ENCODE assay signal across 8 cellular contexts in the genomic region with DNA sequence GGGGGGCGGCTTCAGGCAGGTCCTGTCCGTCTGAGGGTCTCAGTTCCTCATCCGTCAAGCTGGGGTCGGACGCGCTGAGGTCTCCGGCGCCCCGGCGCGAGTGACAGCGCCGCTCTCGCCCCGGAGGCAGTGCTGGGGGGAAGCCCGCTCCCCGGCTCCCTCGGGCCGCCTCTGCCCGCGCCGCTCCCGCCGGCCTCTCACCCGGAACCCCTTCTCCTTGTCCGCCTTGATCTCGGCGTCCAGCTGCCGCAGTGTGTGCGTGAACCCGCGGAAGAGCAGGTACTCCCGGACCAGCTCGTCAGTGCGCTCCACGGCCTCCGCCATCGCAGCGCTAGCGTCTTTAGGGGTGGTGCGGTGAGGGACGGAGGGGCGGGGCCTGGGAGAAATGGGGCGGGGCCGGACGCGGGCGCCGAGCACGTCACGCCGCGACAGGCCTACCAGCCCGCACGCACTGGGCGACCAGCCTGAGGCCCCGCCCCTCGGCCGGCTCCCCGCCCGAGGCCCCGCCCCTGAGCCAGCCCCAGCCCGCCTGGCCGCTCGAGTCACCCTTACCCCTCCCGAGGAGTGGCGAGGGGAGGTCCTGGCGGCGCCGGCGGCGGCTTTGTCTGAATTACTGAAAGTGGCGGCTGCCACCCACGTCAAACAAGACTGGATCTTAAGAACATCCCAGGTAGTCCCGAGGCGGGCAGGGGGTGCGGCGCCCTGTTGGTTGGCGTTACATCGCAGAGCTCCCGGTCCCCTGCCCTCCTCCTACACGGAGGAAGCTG. TPM values are rescaled to one million over a fixed set of nuclear protein-coding genes. Genes with fewer than 3 reads are reported as not detected.
DNase-seq lines count a peak whose midpoint lies in the region; ATAC-seq, FAIRE-seq and TF ChIP-seq lines count a peak whose summit lies in the region.

A gene (minus strand): TSS at position 348 of the 767 bp plus-strand sequence. CDS start 24 bp downstream, at position 324.

- H3K79me1 ChIP-seq in IMR-90 (ENCODE audit: low read depth in 1 of 2, low read length in 2 of 2), result peaks cover 4 to 29% of the 10 kb centered on the region in 2 experiments; a peak in 3 of 4 replicates

- peak within 1 kb of the TSS; percentile 28 to 75; a peak in 2 of 4 replicates for H4K8ac ChIP-seq in IMR-90 (ENCODE audit: low read depth in 2 of 2, low read length in 2 of 2)

- H4K5ac ChIP-seq in IMR-90 (ENCODE audit: low read depth, low read length), result peak within 1 kb of the TSS; percentile 55

- H3K4me1 ChIP-seq in IMR-90 (ENCODE audit: control insufficient read depth, insufficient read depth, low read length) (0 out of 2 replicates have a peak, but pooled peaks cover 3% of the 10 kb centered on the region), OCI-LY3 (ENCODE audit: low read length) (peaks cover 48% of the 10 kb centered on the region), endothelial cell of umbilical vein (ENCODE audit: control insufficient read depth, extremely low read depth, insufficient read depth, low read length) (peaks cover 8% of the 10 kb centered on the region), mononuclear cell (ENCODE audit: insufficient read depth, low read length) (peaks cover 48% of the 10 kb centered on the region)

- dilution Hi-C loops in IMR-90 (cut with HindIII; ENCODE audit: low sequenced_read_pairs, unreplicated experiment) (no loop called here), endothelial cell of umbilical vein (cut with MboI; ENCODE audit: extremely low pct_ligation_motif_present, low sequenced_read_pairs) (no loop called here)

- H3K23ac ChIP-seq in IMR-90 (ENCODE audit: low read depth, low read length), result peak within 1 kb of the TSS; percentile 94

- TF ChIP-seq POLR2A in IMR-90 (IDR thresholded peaks at IDR 0.05; ENCODE audit: low read depth, low read length) (peak; percentile 92), endothelial cell of umbilical vein (IDR thresholded peaks at IDR 0.05; ENCODE audit: low read depth, low read length) (peak; percentile 77)

- H3K9ac ChIP-seq in IMR-90 (ENCODE audit: low read depth, low read length) (peak within 1 kb of the TSS; percentile 92), OCI-LY3 (ENCODE audit: low read length) (peak within 1 kb of the TSS; percentile 66), endothelial cell of umbilical vein (replicated peaks; ENCODE audit: extremely low read depth, insufficient read depth, low read length) (peak within 1 kb of the TSS; percentile 93)

- FAIRE-seq in endothelial cell of umbilical vein (lab: Jason Lieb, UNC), result peak; percentile 80

- in situ Hi-C loops in IMR-90 (cut with MboI; ENCODE audit: low sequenced_read_pairs), result no loop called here

- H3K27ac ChIP-seq in IMR-90 (ENCODE audit: insufficient read depth, low read length) (peak within 1 kb of the TSS; percentile 89), OCI-LY3 (ENCODE audit: low read length) (no peak within 1 kb of the TSS), endothelial cell of umbilical vein (ENCODE audit: insufficient read depth, low read depth, low read length) (peak within 1 kb of the TSS; percentile 93)

- POLR2A ChIA-PET in IMR-90 (lab: Charles Lee; ENCODE audit: unreplicated experiment) (interaction anchor here (0.6 kb wide), 1 partner anchor 13 kb away, joined by 3 read pairs; no protein-coding TSS in a partner anchor), endothelial cell of umbilical vein (lab: Charles Lee) (no interaction called here)

- H3K18ac ChIP-seq in IMR-90 (ENCODE audit: low read depth, low read length), result peak within 1 kb of the TSS; percentile 1

- H4K91ac ChIP-seq in IMR-90 (ENCODE audit: insufficient read depth, low read depth, low read length), result peak within 1 kb of the TSS; percentile 73; the same call in 1 of the 2 replicates

- H2BK20ac ChIP-seq in IMR-90 (ENCODE audit: low read depth, low read length), result no peak within 1 kb of the TSS

- H3K27me3 ChIP-seq in IMR-90 (ENCODE audit: control insufficient read depth, insufficient read depth, low read length) (no peaks in the 10 kb centered on the region), OCI-LY3 (ENCODE audit: low read depth, low read length) (peaks cover 37% of the 10 kb centered on the region), endothelial cell of umbilical vein (ENCODE audit: control insufficient read depth in 2 of 2, insufficient read depth in 2 of 2, low read length in 2 of 2) (no peaks in the 10 kb centered on the region), mononuclear cell (ENCODE audit: insufficient read depth, low read length) (no peaks in the 10 kb centered on the region)

- peak within 1 kb of the TSS; percentile 65 for H2BK120ac ChIP-seq in IMR-90 (ENCODE audit: low read depth, low read length)

- H3K4ac ChIP-seq in IMR-90 (ENCODE audit: low read depth, low read length), result peak within 1 kb of the TSS; percentile 42

- H2AK5ac ChIP-seq in IMR-90 (ENCODE audit: low read depth, low read length), result no peak within 1 kb of the TSS; the same call in 1 of the 2 replicates

- H2AFZ ChIP-seq in IMR-90 (replicated peaks; ENCODE audit: low read length, poor library complexity), result peak within 1 kb of the TSS; percentile 100
- H2AFZ ChIP-seq in OCI-LY3 (ENCODE audit: low read depth, low read length), result peak within 1 kb of the TSS; percentile 90
- peak within 1 kb of the TSS; percentile 100 for H2AFZ ChIP-seq in endothelial cell of umbilical vein (ENCODE audit: low read depth, low read length)

- H3K4me3 ChIP-seq in IMR-90 (ENCODE audit: insufficient read depth, low read depth, low read length), result peak within 1 kb of the TSS; percentile 98
- H3K4me3 ChIP-seq in OCI-LY3 (ENCODE audit: low read length), result peak within 1 kb of the TSS; percentile 89
- H3K4me3 ChIP-seq in endothelial cell of umbilical vein (replicated peaks in 1 of 3; ENCODE audit: insufficient read depth in 1 of 3, low read depth in 1 of 3, low read length in 3 of 3), result peak within 1 kb of the TSS; percentile 86 to 94 (median 91)
- H3K4me3 ChIP-seq in mononuclear cell (ENCODE audit: low read length), result peak within 1 kb of the TSS; percentile 86

- H3K4me2 ChIP-seq in IMR-90 (ENCODE audit: low read depth, low read length) (peak within 1 kb of the TSS; percentile 90), OCI-LY3 (ENCODE audit: low read length) (peak within 1 kb of the TSS; percentile 96), endothelial cell of umbilical vein (ENCODE audit: insufficient read depth, low read length) (peak within 1 kb of the TSS; percentile 100)

- ATAC-seq in GM21529 (IDR thresholded peaks at IDR 0.05; ENCODE audit: unreplicated experiment), result peak; percentile 77
- ATAC-seq in IMR-90 (ENCODE audit: low read depth), result peak; percentile 98

- BruUV-seq in IMR-90 (replicated peaks; lab: Mats Ljungman, UMichigan) (no TSS peak), endothelial cell of umbilical vein (replicated peaks; lab: Mats Ljungman, UMichigan) (no TSS peak)

- H4K20me1 ChIP-seq in IMR-90 (ENCODE audit: insufficient read depth, low read length) (no peaks in the 10 kb centered on the region), OCI-LY3 (ENCODE audit: insufficient read depth, low read length) (no peaks in the 10 kb centered on the region), endothelial cell of umbilical vein (replicated peaks; ENCODE audit: control insufficient read depth, extremely low read depth, insufficient read depth, low read length) (no peaks in the 10 kb centered on the region)

- intact Hi-C loops in IMR-90 (cut with micrococcal nuclease), result loop anchor here (1.0 to 5.0 kb wide), 3 partner anchors 41 to 301 kb away; a partner anchor contains a TSS
- intact Hi-C loops in endothelial cell of umbilical vein (cut with micrococcal nuclease), result loop anchor here (1.0 to 5.0 kb wide), 5 partner anchors 41 to 346 kb away; a partner anchor contains a TSS

- TF ChIP-seq CTCF in IMR-90 (conservative IDR thresholded peaks at IDR 0.05; ENCODE audit: low read depth, low read length) (no peak), OCI-LY3 (IDR thresholded peaks at IDR 0.05; ENCODE audit: low read depth, low read length) (peak; percentile 23), endothelial cell of umbilical vein (IDR thresholded peaks at IDR 0.05; ENCODE audit: extremely low read depth in 1 of 2, insufficient read depth in 1 of 2, low read depth in 1 of 2, low read length in 2 of 2) (no peak)

- H2BK5ac ChIP-seq in IMR-90 (ENCODE audit: low read depth, low read length, poor library complexity, severe bottlenecking), result peak within 1 kb of the TSS; percentile 76

- CTCF ChIA-PET in IMR-90 (lab: Yijun Ruan, JAX), result no interaction called here
- CTCF ChIA-PET in endothelial cell of umbilical vein (lab: Charles Lee), result interaction anchor here (1.0 to 2.8 kb wide), 5 partner anchors 10 to 63 kb away, joined by 3 to 8 read pairs (median 4); a partner anchor contains a TSS

- peak within 1 kb of the TSS; percentile 77 for H2AK9ac ChIP-seq in IMR-90 (replicated peaks; ENCODE audit: low read depth, low read length, poor library complexity)

- H3K56ac ChIP-seq in IMR-90 (ENCODE audit: extremely low read depth, insufficient read depth, low read length), result peak within 1 kb of the TSS; percentile 55; the same call in 1 of the 2 replicates

- H3K36me3 ChIP-seq in IMR-90 (ENCODE audit: control insufficient read depth, insufficient read depth, low read length) (no peaks in the 10 kb centered on the region), OCI-LY3 (replicated peaks; ENCODE audit: low read depth, low read length) (peaks cover 5% of the 10 kb centered on the region), endothelial cell of umbilical vein (ENCODE audit: control insufficient read depth in 2 of 2, extremely low read depth in 1 of 2, insufficient read depth in 2 of 2, low read length in 2 of 2) (no peaks in the 10 kb centered on the region)

- peak within 1 kb of the TSS; percentile 88 for H3K14ac ChIP-seq in IMR-90 (replicated peaks; ENCODE audit: low read depth, low read length)

- 0 out of 2 replicates have a peak, but pooled peaks have one; percentile 1 for TF ChIP-seq RAD21 in IMR-90 (IDR thresholded peaks at IDR 0.05; ENCODE audit: low read length)

- H3K9me1 ChIP-seq in IMR-90 (ENCODE audit: insufficient read depth, low read length), result peaks cover 3% of the 10 kb centered on the region; the same call in 1 of the 2 replicates
- H3K9me1 ChIP-seq in endothelial cell of umbilical vein (replicated peaks; ENCODE audit: control insufficient read depth, extremely low read depth, insufficient read depth, low read length), result no peaks in the 10 kb centered on the region

- DNase-seq in DMS114 treated with DMSO at 0.1 percent for 48 hours (lab: John Stamatoyannopoulos, UW; ENCODE audit: unreplicated experiment) (peak; percentile 78), IMR-90 (peak; percentile 85), endothelial cell of umbilical vein (ENCODE audit: low read depth, low spot score) (peak; percentile 97)
- DNase-seq in activated CD8-positive, alpha-beta memory T cell treated with anti-CD3 and anti-CD28 coated beads, Interleukin-2, amount 50 U/mL, for 48 hours, result peak; percentile 98
- peak; percentile 88 to 95 for DNase-seq in stimulated activated CD8-positive, alpha-beta memory T cell treated with anti-CD3 and anti-CD28 coated beads, Interleukin-4, amount 100 ng/mL, for 1 hour (ENCODE audit: low read depth in 2 of 2, low spot score in 1 of 2)

- H2BK15ac ChIP-seq in IMR-90 (ENCODE audit: low read depth, low read length), result peak within 1 kb of the TSS; percentile 0; the same call in 1 of the 3 replicates

- 0% methylated on average over 33 of the region's 82 CpGs; no CpG with 5 or more reads in 1 of the 2 experiments for WGBS in IMR-90 (ENCODE audit: extremely low coverage in 2 of 2, insufficient read length in 1 of 2), 2 experiments

- no peaks in the 10 kb centered on the region for H3K9me3 ChIP-seq in IMR-90 (ENCODE audit: control insufficient read depth, insufficient read depth, low read length)
- no peaks in the 10 kb centered on the region for H3K9me3 ChIP-seq in OCI-LY3 (ENCODE audit: insufficient read depth, low read length)
- no peaks in the 10 kb centered on the region for H3K9me3 ChIP-seq in endothelial cell of umbilical vein (replicated peaks; ENCODE audit: control insufficient read depth, insufficient read depth, low read length)
- no peaks in the 10 kb centered on the region for H3K9me3 ChIP-seq in mononuclear cell (ENCODE audit: low read depth, low read length)

- H3K79me2 ChIP-seq in OCI-LY3 (ENCODE audit: low read length) (no peaks in the 10 kb centered on the region), endothelial cell of umbilical vein (ENCODE audit: control insufficient read depth, insufficient read depth, low read length) (no peaks in the 10 kb centered on the region)

RNA-seq across cellular contexts. Expression of the gene that starts here (rescaled TPM):
- 5.2 and 6.4 TPM in 2 replicates for total RNA-seq in IMR-90 (2012; rRNA removed)
- 10.3 and 10.6 TPM in 2 replicates for polyA plus RNA-seq in IMR-90 (2012; rRNA removed)
- polyA plus RNA-seq in IMR-90 (2012; cell fraction: cytosol; rRNA removed), result 4.0 and 5.4 TPM in 2 replicates
- 33.6 and 39.3 TPM in 2 replicates for polyA plus RNA-seq in IMR-90 (2012; cell fraction: nucleus; rRNA removed; ENCODE audit: low replicate concordance)
- total RNA-seq in endothelial cell of umbilical vein, result 7.0 and 9.8 TPM in 2 replicates
- 6.7 and 9.5 TPM in 2 replicates for polyA plus RNA-seq in endothelial cell of umbilical vein
- polyA plus RNA-seq in endothelial cell of umbilical vein (2011; cell fraction: cytosol; rRNA removed), result 4.5 and 4.7 TPM in 2 replicates
- 26.5 and 30.7 TPM in 2 replicates for polyA plus RNA-seq in endothelial cell of umbilical vein (2011; cell fraction: nucleus; rRNA removed)
- 4.0 and 5.1 TPM in 2 replicates for polyA plus RNA-seq in endothelial cell of umbilical vein (2012)
- polyA minus RNA-seq in endothelial cell of umbilical vein, result 10.9 and 12.0 TPM in 2 replicates
- polyA minus RNA-seq in endothelial cell of umbilical vein (2011; cell fraction: cytosol; rRNA and poly(A)+ RNA removed), result 1.7 TPM
- polyA minus RNA-seq in endothelial cell of umbilical vein (2011; cell fraction: nucleus; rRNA and poly(A)+ RNA removed), result 10.6 and 12.8 TPM in 2 replicates
- 14.3 TPM for total RNA-seq in mononuclear cell
